In the genomic region with DNA sequence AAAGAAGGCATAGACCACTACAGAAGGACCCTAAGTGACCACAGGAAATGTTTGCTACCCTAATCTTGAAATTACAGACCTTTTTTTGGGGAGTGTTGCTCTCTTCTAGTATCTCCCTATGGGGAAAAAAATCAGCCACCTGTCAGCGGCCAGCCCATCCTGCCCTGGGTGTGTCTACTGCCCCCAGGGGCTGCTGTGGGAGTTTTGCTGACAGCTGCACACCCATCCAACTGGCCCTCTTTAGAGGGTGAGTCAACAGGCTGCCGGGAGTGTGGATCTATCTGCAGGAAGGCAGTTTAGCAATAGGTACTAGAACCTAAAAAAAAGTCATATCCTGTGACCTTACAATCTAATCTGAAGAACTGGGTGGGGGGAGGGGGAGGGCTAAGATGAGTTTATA, we compare ENCODE assay signal across 7 cellular contexts. TPM values are rescaled to one million over a fixed set of nuclear protein-coding genes. Genes with fewer than 3 reads are reported as not detected.
DNase-seq lines count a peak whose midpoint lies in the region; ATAC-seq and TF ChIP-seq lines count a peak whose summit lies in the region.

No MANE protein-coding gene starts in this region.

- H3K27me3 ChIP-seq in MG63 = no peaks in the 10 kb centered on the region

- H3K27me3 Mint-ChIP-seq in activated B cell treated with CpG ODN at 0.5 μM for 24 hours = peaks cover 34% of the 10 kb centered on the region

- TF ChIP-seq CTCF in activated B cell treated with CpG ODN at 0.5 μM for 24 hours (IDR thresholded peaks at IDR 0.05) = no peak

- H3K27ac Mint-ChIP-seq in activated B cell treated with CpG ODN at 0.5 μM for 24 hours = no peak overlapping the region

- intact Hi-C loops in activated B cell treated with CpG ODN at 0.5 μM for 24 hours (cut with micrococcal nuclease) = no loop called here

- H3K4me3 Mint-ChIP-seq in activated B cell treated with CpG ODN at 0.5 μM for 24 hours = no peak overlapping the region

- no peaks in the 10 kb centered on the region for H3K36me3 ChIP-seq in MG63

- no peak overlapping the region for H3K4me3 ChIP-seq in MG63

- H3K9me3 ChIP-seq in MG63 = no peaks in the 10 kb centered on the region

- CTCF ChIA-PET in activated B cell treated with CpG ODN at 0.5 μM for 24 hours (lab: Charles Lee) = interaction anchor here (0.6 kb wide), 1 partner anchor 25 kb away, joined by 3 read pairs; no protein-coding TSS in a partner anchor

- POLR2A ChIA-PET in activated B cell treated with CpG ODN at 0.5 μM for 24 hours (lab: Charles Lee) = no interaction called here

- H3K36me3 Mint-ChIP-seq in activated B cell treated with CpG ODN at 0.5 μM for 24 hours (ENCODE audit: low read depth) = no peaks in the 10 kb centered on the region

- H3K9me3 Mint-ChIP-seq in activated B cell treated with CpG ODN at 0.5 μM for 24 hours = no peaks in the 10 kb centered on the region

- peaks cover 19% of the 10 kb centered on the region for H3K4me1 Mint-ChIP-seq in activated B cell treated with CpG ODN at 0.5 μM for 24 hours

- DNase-seq in GM03348 (ENCODE audit: low spot score) (peak; percentile 44), MG63 (peak; percentile 67), activated B cell treated with CpG ODN at 0.5 μM for 24 hours (no peak), iPS-NIHi11 (ENCODE audit: low spot score) (peak; percentile 68), nucleus accumbens (lab: John Stamatoyannopoulos, UW) (no peak), mucosa of gallbladder (ENCODE audit: low spot score) (no peak)

- ATAC-seq in activated B cell treated with CpG ODN at 0.5 μM for 24 hours (ENCODE audit: low read depth) (peak; percentile 69), GM21576 (IDR thresholded peaks at IDR 0.05; ENCODE audit: unreplicated experiment) (no peak)

RNA-seq across cellular contexts. Expression of a gene that starts 0.8 kb away (rescaled TPM):
- 1.1 and 1.4 TPM in 2 replicates for total RNA-seq in MG63 (2014; rRNA removed; shearing (Covaris generic); ENCODE audit: low replicate concordance)
- total RNA-seq in activated B cell treated with CpG ODN at 0.5 μM for 24 hours (0.10 and 0.13 TPM in 2 replicates), mucosa of gallbladder (12.8 TPM)

Comparison
In these comparisons a context has a peak if more than half of its experiments do, and no peak if none do; other contexts are left out.
1. DNase-seq: peak in GM03348 (single experiment), MG63 (single experiment) and iPS-NIHi11 (single experiment); none in activated B cell treated with CpG ODN at 0.5 μM for 24 hours (single experiment), nucleus accumbens (0 of 56) and mucosa of gallbladder (single experiment).